In the genomic region with DNA sequence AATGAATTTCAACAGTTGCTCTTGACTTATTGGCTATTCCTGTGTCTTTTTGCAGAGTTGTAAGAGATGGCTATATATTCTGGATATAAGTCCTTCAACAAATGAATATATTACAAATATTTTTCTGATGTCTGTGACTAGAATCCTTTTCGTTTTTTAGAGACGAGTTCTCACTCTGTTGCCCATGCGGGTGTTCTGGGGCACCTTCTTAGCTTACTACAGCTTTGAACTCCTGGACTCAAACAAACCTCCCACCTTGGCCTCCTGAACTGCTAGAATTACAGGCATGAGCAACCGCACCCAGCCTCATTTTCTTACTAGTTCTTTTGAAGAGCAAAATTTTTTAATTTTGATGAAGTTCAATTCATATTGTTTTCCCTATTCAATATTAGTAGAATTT, we compare ENCODE assay signal across 32 cellular contexts.
"Had no signal": no experiment of that assay in that cellular context is flagged by ENCODE, and none has a peak within 500 bp of the region (broad histone marks: within the 10 kb centered on the region; RNA-seq: fewer than 3 reads in every experiment).

No MANE protein-coding gene starts in this region.

- H3K9me3 ChIP-seq: adrenal gland, ascending aorta, body of pancreas had no signal

- H3K27ac ChIP-seq: adrenal gland, ascending aorta, body of pancreas, brain microvascular endothelial cell, cardiac muscle cell had no signal

- H3K4me3 ChIP-seq: adrenal gland, ascending aorta, body of pancreas, cardiac muscle cell had no signal

- DNase-seq: activated effector memory CD4-positive, alpha-beta T cell treated with anti-CD3 and anti-CD28 coated beads, Interleukin-2, amount 50 U/mL, for 16 hours; activated effector memory CD4-positive, alpha-beta T cell treated with Interleukin-2 at 50 U/mL for 16 hours; activated gamma-delta T cell; activated gamma-delta T cell treated with Interleukin-2 at 50 U/mL for 16 hours; activated naive CD4-positive, alpha-beta T cell; activated naive CD4-positive, alpha-beta T cell treated with anti-CD3 and anti-CD28 coated beads for 36 hours; activated naive CD4-positive, alpha-beta T cell treated with anti-CD3 and anti-CD28 coated beads, Interleukin-2, amount 10 ng/mL, durations not matched to agents 7 days and 5 days; activated naive CD4-positive, alpha-beta T cell treated with anti-CD3 and anti-CD28 coated beads, Interleukin-2, amount 50 U/mL, for 16 hours; activated naive CD4-positive, alpha-beta T cell treated with Interleukin-2 at 50 U/mL for 16 hours; activated naive CD8-positive, alpha-beta T cell treated with anti-CD3 and anti-CD28 coated beads for 36 hours; activated naive CD8-positive, alpha-beta T cell treated with anti-CD3 and anti-CD28 coated beads, Interleukin-2, amount 10 ng/mL, durations not matched to agents 7 days and 5 days; activated naive CD8-positive, alpha-beta T cell treated with anti-CD3 and anti-CD28 coated beads, Interleukin-2, amount 50 U/mL, for 24 hours; activated T-cell treated with anti-CD3 and anti-CD28 coated beads, Interleukin-2, amount 50 U/mL, for 24 hours; activated T-cell treated with anti-CD3 and anti-CD28 coated beads, Interleukin-2, amount 50 U/mL, for 4 hours; activated T-cell treated with anti-CD3 and anti-CD28 coated beads, Interleukin-2, amount 50 U/mL, for 48 hours; activated T-cell treated with anti-CD3 and anti-CD28 coated beads, Interleukin-2, amount 50 U/mL, for 72 hours; adrenal gland; amniotic stem cell; amygdala; anterior cingulate cortex; aorta; body of pancreas; brain microvascular endothelial cell; caudate nucleus; central memory CD4-positive, alpha-beta T cell; cerebellar nuclear complex had no signal

- H3K4me1 ChIP-seq: adrenal gland, ascending aorta, body of pancreas had no signal

- FAIRE-seq: astrocyte, bronchial epithelial cell had no signal

- H3K27me3 ChIP-seq: adrenal gland, ascending aorta, body of pancreas, brain microvascular endothelial cell, cardiac muscle cell had no signal

- H3K36me3 ChIP-seq: adrenal gland, ascending aorta, brain microvascular endothelial cell, cardiac muscle cell had no signal

- ATAC-seq: activated naive CD4-positive, alpha-beta T cell treated with anti-CD3 and anti-CD28 coated beads, Interleukin-2, amount 50 U/mL, for 72 hours; activated naive CD8-positive, alpha-beta T cell treated with anti-CD3 and anti-CD28 coated beads, Interleukin-2, amount 50 U/mL, for 24 hours; activated T-cell treated with anti-CD3 and anti-CD28 coated beads, Interleukin-2, amount 50 U/mL, for 4 hours; activated T-cell treated with anti-CD3 and anti-CD28 coated beads, Interleukin-2, amount 50 U/mL, for 72 hours; activated T-helper 17 cell treated with anti-CD3 and anti-CD28 coated beads, Interleukin-2, amount 50 U/mL, for 72 hours; body of pancreas had no signal
